Comparison of ENCODE assay signal across 17 cellular contexts in the genomic region with DNA sequence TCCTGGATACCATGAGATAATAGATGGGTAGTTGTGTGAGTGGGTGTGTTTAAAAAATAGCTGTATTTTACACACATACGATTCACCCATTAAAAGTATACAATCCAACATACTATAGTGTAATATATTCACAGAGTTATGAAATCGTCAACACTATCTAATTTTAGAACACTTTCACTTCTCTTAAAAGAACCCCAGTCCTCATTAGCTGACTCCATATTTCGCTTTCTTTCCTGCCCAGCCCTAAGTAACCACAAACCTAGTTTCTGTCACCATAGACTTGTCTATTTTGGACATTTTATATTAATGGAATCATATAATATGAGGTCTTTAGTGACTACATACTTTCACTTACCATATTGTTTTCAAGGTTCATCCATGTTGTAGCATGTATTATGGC.
DNase-seq lines count a peak whose midpoint lies in the region; ATAC-seq, FAIRE-seq and TF ChIP-seq lines count a peak whose summit lies in the region.
"Had no signal": no experiment of that assay in that cellular context is flagged by ENCODE, and none has a peak within 500 bp of the region (broad histone marks: within the 10 kb centered on the region; RNA-seq: fewer than 3 reads in every experiment).

No MANE protein-coding gene starts in this region.

- no peaks in the 10 kb centered on the region for H3K27me3 Mint-ChIP-seq in GM23338 (ENCODE audit: insufficient read depth, low read depth, poor library complexity)

- H3K9ac ChIP-seq in HepG2 (ENCODE audit: insufficient read depth, low read depth, low read length): no peak overlapping the region
- H3K9ac ChIP-seq in OCI-LY1 (ENCODE audit: low read length): peak overlapping the region; percentile 57
- H3K9ac ChIP-seq: GM23248 had no signal

- H3K27ac ChIP-seq in right lobe of liver (no peak overlapping the region), HepG2 (ENCODE audit: extremely low read length, insufficient read depth, low read length) (no peak overlapping the region), OCI-LY1 (ENCODE audit: low read depth, low read length, poor library complexity, severe bottlenecking) (peak overlapping the region; percentile 98), upper lobe of right lung (no peak overlapping the region), GM23338 (ENCODE audit: low read depth) (no peak overlapping the region)
- H3K27ac ChIP-seq: GM23248, SJSA1, uterus had no signal

- H3K27me3 ChIP-seq in right lobe of liver (no peaks in the 10 kb centered on the region), HepG2 (ENCODE audit: control insufficient read depth in 1 of 2, insufficient read depth in 2 of 2, low read length in 2 of 2) (peaks cover 1 to 5% of the 10 kb centered on the region in 2 experiments; a peak in 2 of 5 replicates), OCI-LY1 (ENCODE audit: insufficient read depth, low read length) (no peaks in the 10 kb centered on the region), upper lobe of right lung (no peaks in the 10 kb centered on the region), GM23338 (ENCODE audit: insufficient read depth) (no peaks in the 10 kb centered on the region)
- H3K27me3 ChIP-seq: SJSA1, uterus had no signal

- peaks cover 3% of the 10 kb centered on the region; the same call in 1 of the 3 replicates for H3K4me1 Mint-ChIP-seq in GM23338

- H4K20me1 ChIP-seq in HepG2 (ENCODE audit: insufficient read depth, low read length) (no peaks in the 10 kb centered on the region), OCI-LY1 (ENCODE audit: insufficient read depth, low read length) (no peaks in the 10 kb centered on the region), GM23338 (replicated peaks; ENCODE audit: insufficient read depth) (no peaks in the 10 kb centered on the region)

- H3K9me3 ChIP-seq in right lobe of liver (no peaks in the 10 kb centered on the region), HepG2 (ENCODE audit: low read length) (peaks cover 11% of the 10 kb centered on the region), OCI-LY1 (ENCODE audit: low read length) (peaks cover 21% of the 10 kb centered on the region), upper lobe of right lung (no peaks in the 10 kb centered on the region)
- H3K9me3 ChIP-seq: SJSA1, uterus had no signal

- ATAC-seq in right lobe of liver (peak in 3 of 4 donors; percentile 21 to 63 (median 40)), HepG2 (no peak), HG03135 (IDR thresholded peaks at IDR 0.05; ENCODE audit: unreplicated experiment) (peak; percentile 54), upper lobe of right lung (peak; percentile 61), HG03097 (IDR thresholded peaks at IDR 0.05; ENCODE audit: low FRiP score, unreplicated experiment) (no peak), GM23338 (no peak)
- ATAC-seq: esophagus mucosa had no signal

- CTCF ChIA-PET in HepG2 (lab: Yijun Ruan, JAX; ENCODE audit: low intra/inter-chr PET ratio, low total read pairs): no interaction called here

- in situ Hi-C loops in HepG2 (cut with HindIII; ENCODE audit: extremely low pct_ligation_motif_present, low pct_unique_long_range_greater_than_20kb): no loop called here

- H3K79me2 ChIP-seq in HepG2 (ENCODE audit: insufficient read depth, low read length) (no peaks in the 10 kb centered on the region), OCI-LY1 (ENCODE audit: insufficient read depth, low read length) (no peaks in the 10 kb centered on the region), GM23338 (replicated peaks; ENCODE audit: insufficient read depth) (no peaks in the 10 kb centered on the region)

- intact Hi-C loops in right lobe of liver (cut with DNase I) (no loop called here), HepG2 (cut with micrococcal nuclease; ENCODE audit: unreplicated experiment) (no loop called here), upper lobe of right lung (cut with DNase I) (no loop called here), posterior vena cava (cut with DNase I) (no loop called here)

- H3K4me1 ChIP-seq in right lobe of liver: no peaks in the 10 kb centered on the region
- H3K4me1 ChIP-seq in HepG2 (ENCODE audit: insufficient read depth, low read length): no peaks in the 10 kb centered on the region
- peaks cover 59% of the 10 kb centered on the region for H3K4me1 ChIP-seq in OCI-LY1 (ENCODE audit: insufficient read depth, low read length, severe bottlenecking)
- peaks cover 13% of the 10 kb centered on the region for H3K4me1 ChIP-seq in upper lobe of right lung
- no peaks in the 10 kb centered on the region for H3K4me1 ChIP-seq in GM23338 (ENCODE audit: insufficient read depth)
- H3K4me1 ChIP-seq: uterus had no signal

- FAIRE-seq in HepG2 (lab: Jason Lieb, UNC): no peak

- TF ChIP-seq EP300 in HepG2 (IDR thresholded peaks at IDR 0.05; ENCODE audit: low read depth in 2 of 2, low read length in 2 of 2) (no peak), HepG2 (CRISPR knock-in tag; IDR thresholded peaks at IDR 0.05; ENCODE audit: borderline replicate concordance) (no peak)

- H3K27ac Mint-ChIP-seq in GM23338: no peak overlapping the region

- H3K36me3 ChIP-seq in right lobe of liver (no peaks in the 10 kb centered on the region), HepG2 (replicated peaks in 1 of 2; ENCODE audit: control insufficient read depth in 1 of 2, insufficient read depth in 2 of 2, low read length in 2 of 2) (no peaks in the 10 kb centered on the region), OCI-LY1 (ENCODE audit: insufficient read depth, low read length) (no peaks in the 10 kb centered on the region; the same call in 1 of the 2 replicates), upper lobe of right lung (no peaks in the 10 kb centered on the region), GM23338 (ENCODE audit: insufficient read depth) (no peaks in the 10 kb centered on the region)
- H3K36me3 ChIP-seq: SJSA1, uterus had no signal

- DNase-seq in right lobe of liver: no peak
- DNase-seq in HepG2 (ENCODE audit: low spot score): no peak
- DNase-seq in upper lobe of right lung: no peak
- DNase-seq in posterior vena cava (ENCODE audit: low spot score): no peak
- DNase-seq in GM23338 (ENCODE audit: low spot score): no peak
- DNase-seq: activated CD4-positive, CD25-positive, alpha-beta regulatory T cell; activated CD8-positive, alpha-beta memory T cell treated with anti-CD3 and anti-CD28 coated beads, Interleukin-2, amount 50 U/mL, for 48 hours; GM23248; mammary epithelial cell; NCI-H524 treated with DMSO at 0.1 percent for 48 hours; stimulated activated CD8-positive, alpha-beta memory T cell treated with anti-CD3 and anti-CD28 coated beads, Interleukin-4, amount 100 ng/mL, for 48 hours; uterus had no signal

- peaks cover 5% of the 10 kb centered on the region; the same call in 1 of the 3 replicates for H3K9me3 Mint-ChIP-seq in GM23338

- H3K4me2 ChIP-seq in HepG2 (ENCODE audit: low read depth, low read length) (no peak overlapping the region), OCI-LY1 (ENCODE audit: low read length) (peak overlapping the region; percentile 45), GM23338 (no peak overlapping the region)

- H3K36me3 Mint-ChIP-seq in GM23338 (ENCODE audit: low read depth): no peaks in the 10 kb centered on the region

- no peak overlapping the region for H3K4me3 Mint-ChIP-seq in GM23338

- TF ChIP-seq CTCF in right lobe of liver (IDR thresholded peaks at IDR 0.05) (no peak), HepG2 (CRISPR knock-in tag; IDR thresholded peaks at IDR 0.05) (no peak), OCI-LY1 (IDR thresholded peaks at IDR 0.05; ENCODE audit: low read length) (no peak), upper lobe of right lung (IDR thresholded peaks at IDR 0.05) (no peak), GM23338 (conservative IDR thresholded peaks at IDR 0.05; ENCODE audit: low read depth in 2 of 2) (no peak)

- TF ChIP-seq RAD21 in HepG2 (CRISPR knock-in tag; IDR thresholded peaks at IDR 0.05): no peak

- H3K4me3 ChIP-seq in right lobe of liver (no peak overlapping the region), HepG2 (replicated peaks in 1 of 3; ENCODE audit: insufficient read depth in 1 of 3, low read depth in 2 of 3, low read length in 3 of 3) (no peak overlapping the region), OCI-LY1 (ENCODE audit: low read depth, low read length, poor library complexity, severe bottlenecking) (peak overlapping the region; percentile 21), upper lobe of right lung (no peak overlapping the region), GM23338 (no peak overlapping the region)
- H3K4me3 ChIP-seq: GM23248, SJSA1, uterus had no signal

- no TSS peak for BruUV-seq in HepG2 (replicated peaks; lab: Mats Ljungman, UMichigan)

- POLR2A ChIA-PET in HepG2 (lab: Yijun Ruan, JAX): no interaction called here

- H3K9me2 ChIP-seq in OCI-LY1 (ENCODE audit: low read depth, low read length): no peaks in the 10 kb centered on the region
- no peaks in the 10 kb centered on the region; the same call in 1 of the 2 replicates for H3K9me2 ChIP-seq in GM23338 (ENCODE audit: insufficient read depth)

- WGBS in right lobe of liver (ENCODE audit: insufficient coverage, low coverage, low lambda C conversion rate, missing lambda C conversion rate): 45% methylated on average over 3 of the region's 3 CpGs
- 1% methylated on average over 3 of the region's 3 CpGs for WGBS in HepG2 (ENCODE audit: low lambda C conversion rate)

- TF ChIP-seq POLR2A in right lobe of liver (IDR thresholded peaks at IDR 0.05) (no peak), HepG2 (IDR thresholded peaks at IDR 0.05; ENCODE audit: insufficient read depth in 1 of 2, low read depth in 2 of 2, low read length in 2 of 2) (no peak)

- no peak overlapping the region for H2AFZ ChIP-seq in HepG2 (ENCODE audit: low read length)
- H2AFZ ChIP-seq in OCI-LY1 (ENCODE audit: low read length): no peak overlapping the region
- no peak overlapping the region for H2AFZ ChIP-seq in GM23338
- H2AFZ ChIP-seq: GM23248 had no signal

- H3F3A ChIP-seq in OCI-LY1 (ENCODE audit: insufficient read depth, low read length) (peaks cover 7% of the 10 kb centered on the region), GM23338 (replicated peaks; ENCODE audit: low read depth) (no peaks in the 10 kb centered on the region)

TF ChIP-seq in HepG2, 621 proteins besides CTCF, POLR2A, EP300 and RAD21 (continues in another document):
- TF ChIP-seq KDM6A (CRISPR knock-in tag; IDR thresholded peaks at IDR 0.05; ENCODE audit: low read depth) (no peak), SNRNP70 (IDR thresholded peaks at IDR 0.05; ENCODE audit: low read depth, low read length) (no peak), SIN3B (IDR thresholded peaks at IDR 0.05; ENCODE audit: low read length) (no peak), SRF (IDR thresholded peaks at IDR 0.05; ENCODE audit: low read depth, low read length) (no peak), ZNF354B (CRISPR knock-in tag; IDR thresholded peaks at IDR 0.05) (no peak), EEA1 (CRISPR knock-in tag; IDR thresholded peaks at IDR 0.05; ENCODE audit: borderline replicate concordance) (no peak)

TF ChIP-seq in GM23338, 12 proteins besides CTCF, POLR2A, EP300 and RAD21:
- TF ChIP-seq EZH2phosphoT487 (IDR thresholded peaks at IDR 0.05; ENCODE audit: unreplicated experiment): no peak
- TF ChIP-seq STAT1 (IDR thresholded peaks at IDR 0.05; ENCODE audit: unreplicated experiment): no peak

Comparison
In these comparisons a context has a peak if more than half of its experiments do, and no peak if none do; other contexts are left out.
1. ATAC-seq: peak in right lobe of liver (3 of 4), HG03135 (single experiment) and upper lobe of right lung (single experiment); none in HepG2 (single experiment), HG03097 (single experiment) and GM23338 (single experiment).